Comparison of ENCODE assay signal across 16 cellular contexts in genomic region chr5:177129206-177129605, GRCh38. TPM values are rescaled to one million over a fixed set of nuclear protein-coding genes. Genes with fewer than 3 reads are reported as not detected.
DNase-seq lines count a peak whose midpoint lies in the region; ATAC-seq and TF ChIP-seq lines count a peak whose summit lies in the region.
"Had no signal": no experiment of that assay in that cellular context is flagged by ENCODE, and none has a peak within 500 bp of the region (broad histone marks: within the 10 kb centered on the region; RNA-seq: fewer than 3 reads in every experiment).

No MANE protein-coding gene starts in this region.

- no peaks in the 10 kb centered on the region for H3K27me3 Mint-ChIP-seq in CD8-positive, alpha-beta T cell (ENCODE audit: low read depth)
- H3K27me3 Mint-ChIP-seq in activated CD8-positive, alpha-beta T cell treated with anti-CD3 and anti-CD28 coated beads, Interleukin-2, amount 10 ng/mL, durations not matched to agents 7 days and 5 days (ENCODE audit: low read depth) = no peaks in the 10 kb centered on the region
- H3K27me3 Mint-ChIP-seq in naive thymus-derived CD4-positive, alpha-beta T cell = no peaks in the 10 kb centered on the region
- H3K27me3 Mint-ChIP-seq in immature natural killer cell (ENCODE audit: low read depth in 3 of 3) = peaks cover 2 to 9% (median 4%) of the 10 kb centered on the region in 3 donors

- ATAC-seq in CD8-positive, alpha-beta T cell = no peak
- no peak for ATAC-seq in activated CD8-positive, alpha-beta T cell treated with anti-CD3 and anti-CD28 coated beads, Interleukin-2, amount 10 ng/mL, durations not matched to agents 7 days and 5 days
- no peak for ATAC-seq in naive thymus-derived CD4-positive, alpha-beta T cell
- ATAC-seq: gastrocnemius medialis, WTC11 had no signal

- H3K27ac Mint-ChIP-seq in CD8-positive, alpha-beta T cell = peak overlapping the region; percentile 24
- peak overlapping the region; percentile 68 for H3K27ac Mint-ChIP-seq in activated CD8-positive, alpha-beta T cell treated with anti-CD3 and anti-CD28 coated beads, Interleukin-2, amount 10 ng/mL, durations not matched to agents 7 days and 5 days
- H3K27ac Mint-ChIP-seq in naive thymus-derived CD4-positive, alpha-beta T cell = peak overlapping the region in 8 of 9 donors; percentile 4 to 84 (median 67)
- H3K27ac Mint-ChIP-seq in immature natural killer cell = peak overlapping the region in 1 of 6 donors; percentile 57
- H3K27ac Mint-ChIP-seq: neural progenitor cell, WTC11 had no signal

- no peaks in the 10 kb centered on the region for H3K36me3 Mint-ChIP-seq in CD8-positive, alpha-beta T cell
- no peaks in the 10 kb centered on the region for H3K36me3 Mint-ChIP-seq in activated CD8-positive, alpha-beta T cell treated with anti-CD3 and anti-CD28 coated beads, Interleukin-2, amount 10 ng/mL, durations not matched to agents 7 days and 5 days (ENCODE audit: low read depth)
- H3K36me3 Mint-ChIP-seq in naive thymus-derived CD4-positive, alpha-beta T cell = no peaks in the 10 kb centered on the region
- H3K36me3 Mint-ChIP-seq in immature natural killer cell = no peaks in the 10 kb centered on the region
- H3K36me3 Mint-ChIP-seq: neural progenitor cell, WTC11 had no signal

- H3K27ac ChIP-seq in BLaER1 treated with 17β-estradiol and CSF1 and Interleukin-3, amounts not matched to agents 10 nM and 100 nM = peak overlapping the region in 10 of 11 experiments; percentile 0 to 80 (median 41); a peak in 14 of 22 replicates
- no peak overlapping the region for H3K27ac ChIP-seq in CD8-positive, alpha-beta T cell (ENCODE audit: low read depth, low read length)
- no peak overlapping the region for H3K27ac ChIP-seq in naive thymus-derived CD4-positive, alpha-beta T cell (ENCODE audit: low read depth, low read length)
- H3K27ac ChIP-seq: colonic mucosa, gastrocnemius medialis, neural progenitor cell, Peyer's patch, thoracic aorta had no signal

- TF ChIP-seq CTCF in CD8-positive, alpha-beta T cell (IDR thresholded peaks at IDR 0.05) = no peak

- H3K4me3 Mint-ChIP-seq in CD8-positive, alpha-beta T cell = no peak overlapping the region
- peak overlapping the region; percentile 30 for H3K4me3 Mint-ChIP-seq in activated CD8-positive, alpha-beta T cell treated with anti-CD3 and anti-CD28 coated beads, Interleukin-2, amount 10 ng/mL, durations not matched to agents 7 days and 5 days
- H3K4me3 Mint-ChIP-seq in naive thymus-derived CD4-positive, alpha-beta T cell = peak overlapping the region; percentile 56 to 70 (median 63)
- H3K4me3 Mint-ChIP-seq in immature natural killer cell = no peak overlapping the region
- H3K4me3 Mint-ChIP-seq: neural progenitor cell, WTC11 had no signal

- POLR2A ChIA-PET in CD8-positive, alpha-beta T cell (lab: Charles Lee) = no interaction called here
- POLR2A ChIA-PET in activated CD8-positive, alpha-beta T cell treated with anti-CD3 and anti-CD28 coated beads, Interleukin-2, amount 10 ng/mL, durations not matched to agents 7 days and 5 days (lab: Charles Lee) = no interaction called here
- POLR2A ChIA-PET in naive thymus-derived CD4-positive, alpha-beta T cell (lab: Charles Lee) = interaction anchor here (0.6 to 1.7 kb wide), 2 partner anchors 14 to 463 kb away, joined by 3 to 5 read pairs; no protein-coding TSS in a partner anchor

- no peaks in the 10 kb centered on the region for H4K20me1 ChIP-seq in BLaER1 treated with 17β-estradiol and CSF1 and Interleukin-3, amounts not matched to agents 10 nM and 100 nM

- H3K9me3 Mint-ChIP-seq in CD8-positive, alpha-beta T cell = no peaks in the 10 kb centered on the region
- H3K9me3 Mint-ChIP-seq in activated CD8-positive, alpha-beta T cell treated with anti-CD3 and anti-CD28 coated beads, Interleukin-2, amount 10 ng/mL, durations not matched to agents 7 days and 5 days (ENCODE audit: insufficient read depth) = no peaks in the 10 kb centered on the region
- no peaks in the 10 kb centered on the region for H3K9me3 Mint-ChIP-seq in naive thymus-derived CD4-positive, alpha-beta T cell
- no peaks in the 10 kb centered on the region for H3K9me3 Mint-ChIP-seq in immature natural killer cell
- H3K9me3 Mint-ChIP-seq: neural progenitor cell, WTC11 had no signal

- no peak overlapping the region for H3K4me3 ChIP-seq in BLaER1 treated with 17β-estradiol and CSF1 and Interleukin-3, amounts not matched to agents 10 nM and 100 nM
- no peak overlapping the region for H3K4me3 ChIP-seq in CD8-positive, alpha-beta T cell (ENCODE audit: low read depth, low read length)
- no peak overlapping the region for H3K4me3 ChIP-seq in naive thymus-derived CD4-positive, alpha-beta T cell (ENCODE audit: low read length)
- H3K4me3 ChIP-seq: colonic mucosa, gastrocnemius medialis, neural progenitor cell, Peyer's patch, thoracic aorta had no signal

- peaks cover 23% of the 10 kb centered on the region for H3K4me1 Mint-ChIP-seq in CD8-positive, alpha-beta T cell (ENCODE audit: low read depth)
- H3K4me1 Mint-ChIP-seq in activated CD8-positive, alpha-beta T cell treated with anti-CD3 and anti-CD28 coated beads, Interleukin-2, amount 10 ng/mL, durations not matched to agents 7 days and 5 days (ENCODE audit: low read depth) = peaks cover 32% of the 10 kb centered on the region
- peaks cover 20 to 42% (median 38%) of the 10 kb centered on the region in 7 donors for H3K4me1 Mint-ChIP-seq in naive thymus-derived CD4-positive, alpha-beta T cell
- H3K4me1 Mint-ChIP-seq in immature natural killer cell = peaks cover 0 to 2% of the 10 kb centered on the region in 2 donors

- no peaks in the 10 kb centered on the region for H3K27me3 ChIP-seq in BLaER1 treated with 17β-estradiol and CSF1 and Interleukin-3, amounts not matched to agents 10 nM and 100 nM
- no peaks in the 10 kb centered on the region for H3K27me3 ChIP-seq in CD8-positive, alpha-beta T cell (ENCODE audit: insufficient read depth, low read length)
- no peaks in the 10 kb centered on the region for H3K27me3 ChIP-seq in naive thymus-derived CD4-positive, alpha-beta T cell (ENCODE audit: control insufficient read depth in 2 of 2, insufficient read depth in 2 of 2, low read length in 2 of 2)
- H3K27me3 ChIP-seq: colonic mucosa, gastrocnemius medialis, neural progenitor cell, Peyer's patch had no signal

- CTCF ChIA-PET in CD8-positive, alpha-beta T cell (lab: Charles Lee) = interaction anchor here (11.7 kb wide), 1 partner anchor 15 kb away, joined by 74 read pairs; no protein-coding TSS in a partner anchor
- CTCF ChIA-PET in activated CD8-positive, alpha-beta T cell treated with anti-CD3 and anti-CD28 coated beads, Interleukin-2, amount 10 ng/mL, durations not matched to agents 7 days and 5 days (lab: Charles Lee) = interaction anchor here (1.0 to 2.5 kb wide), 5 partner anchors 11 to 261 kb away, joined by 4 to 21 read pairs (median 5); no protein-coding TSS in a partner anchor
- CTCF ChIA-PET in naive thymus-derived CD4-positive, alpha-beta T cell (lab: Charles Lee) = interaction anchor here (0.8 to 1.5 kb wide), 2 partner anchors 12 to 19 kb away, joined by 3 read pairs; no protein-coding TSS in a partner anchor

- no peaks in the 10 kb centered on the region for H3K9me3 ChIP-seq in BLaER1 treated with 17β-estradiol and CSF1 and Interleukin-3, amounts not matched to agents 10 nM and 100 nM (replicated peaks in 1 of 11)
- no peaks in the 10 kb centered on the region for H3K9me3 ChIP-seq in CD8-positive, alpha-beta T cell (ENCODE audit: low read length)
- no peaks in the 10 kb centered on the region for H3K9me3 ChIP-seq in naive thymus-derived CD4-positive, alpha-beta T cell (ENCODE audit: control insufficient read depth in 2 of 3, low read length in 3 of 3)
- H3K9me3 ChIP-seq: colonic mucosa, gastrocnemius medialis, Peyer's patch, thoracic aorta had no signal

- peak overlapping the region in 2 of 11 experiments; percentile 36 to 56; a peak in 2 of 22 replicates for H3K9ac ChIP-seq in BLaER1 treated with 17β-estradiol and CSF1 and Interleukin-3, amounts not matched to agents 10 nM and 100 nM
- H3K9ac ChIP-seq: neural progenitor cell had no signal

- peaks cover 36 to 43% (median 41%) of the 10 kb centered on the region in 10 experiments for H3K4me1 ChIP-seq in BLaER1 treated with 17β-estradiol and CSF1 and Interleukin-3, amounts not matched to agents 10 nM and 100 nM
- H3K4me1 ChIP-seq in CD8-positive, alpha-beta T cell (ENCODE audit: insufficient read depth, low read length) = peaks cover 20% of the 10 kb centered on the region
- H3K4me1 ChIP-seq in naive thymus-derived CD4-positive, alpha-beta T cell (ENCODE audit: control insufficient read depth in 2 of 2, insufficient read depth in 2 of 2, low read length in 2 of 2) = peaks cover 11 to 23% of the 10 kb centered on the region in 2 donors
- H3K4me1 ChIP-seq: colonic mucosa, gastrocnemius medialis had no signal

- intact Hi-C loops in CD8-positive, alpha-beta T cell (cut with DNase I, micrococcal nuclease) = no loop called here
- intact Hi-C loops in naive thymus-derived CD4-positive, alpha-beta T cell (cut with micrococcal nuclease) = no loop called here

- H3K4me2 ChIP-seq in BLaER1 treated with 17β-estradiol and CSF1 and Interleukin-3, amounts not matched to agents 10 nM and 100 nM = peak overlapping the region; percentile 50 to 84 (median 72)
- H3K4me2 ChIP-seq: neural progenitor cell had no signal

- DNase-seq in CD8-positive, alpha-beta T cell = no peak
- peak; percentile 24 for DNase-seq in activated CD8-positive, alpha-beta T cell treated with anti-CD3 and anti-CD28 coated beads, Interleukin-2, amount 10 ng/mL, durations not matched to agents 7 days and 5 days
- DNase-seq in naive thymus-derived CD4-positive, alpha-beta T cell = no peak
- DNase-seq in immature natural killer cell (no peak), kidney glomerular epithelial cell (lab: John Stamatoyannopoulos, UW) (no peak), T-helper 9 cell (no peak)
- DNase-seq: activated T-cell treated with anti-CD3 and anti-CD28 coated beads for 4 hours, colonic mucosa, gastrocnemius medialis, NCI-H2081, retina had no signal

- H3K36me3 ChIP-seq in BLaER1 treated with 17β-estradiol and CSF1 and Interleukin-3, amounts not matched to agents 10 nM and 100 nM = no peaks in the 10 kb centered on the region
- H3K36me3 ChIP-seq in CD8-positive, alpha-beta T cell (ENCODE audit: insufficient read depth, low read length) = no peaks in the 10 kb centered on the region
- H3K36me3 ChIP-seq in naive thymus-derived CD4-positive, alpha-beta T cell (ENCODE audit: control insufficient read depth in 2 of 3, insufficient read depth in 3 of 3, low read length in 3 of 3) = no peaks in the 10 kb centered on the region
- H3K36me3 ChIP-seq: colonic mucosa, gastrocnemius medialis, neural progenitor cell, Peyer's patch, thoracic aorta had no signal

RNA-seq across cellular contexts. Expression of gene NSD1, which starts 4.4 kb away (rescaled TPM):
- total RNA-seq in CD8-positive, alpha-beta T cell = 10 to 100 TPM; 71.8 to 75.2 TPM
- total RNA-seq in activated CD8-positive, alpha-beta T cell treated with anti-CD3 and anti-CD28 coated beads, Interleukin-2, amount 10 ng/mL, durations not matched to agents 7 days and 5 days = 10 to 100 TPM; 91.8 to 98.4 TPM
- 100 to 1,000 TPM; 105 to 126 (median 117) TPM for total RNA-seq in naive thymus-derived CD4-positive, alpha-beta T cell
- polyA plus RNA-seq in naive thymus-derived CD4-positive, alpha-beta T cell = 10 to 100 TPM; 57.0 to 65.4 TPM
- polyA plus RNA-seq in immature natural killer cell = 10 to 100 TPM; 17.3 to 92.9 (median 19.7) TPM

RNA-seq across cellular contexts. Expression of gene FGFR4, which starts 42.5 kb away (rescaled TPM):
- 1 to 10 TPM; 2.6 TPM for total RNA-seq in CD8-positive, alpha-beta T cell
- 1 to 10 TPM in 1 of 2 experiments, under 1 TPM in 1; 0.53 to 1.9 TPM for total RNA-seq in activated CD8-positive, alpha-beta T cell treated with anti-CD3 and anti-CD28 coated beads, Interleukin-2, amount 10 ng/mL, durations not matched to agents 7 days and 5 days
- total RNA-seq in naive thymus-derived CD4-positive, alpha-beta T cell = 1 to 10 TPM; 1.3 to 3.6 (median 3.1) TPM
- under 1 TPM; 0.20 to 0.40 TPM for polyA plus RNA-seq in naive thymus-derived CD4-positive, alpha-beta T cell
- not detected for polyA plus RNA-seq in immature natural killer cell

Comparison
In these comparisons a context has a peak if more than half of its experiments do, and no peak if none do; other contexts are left out.
1. H3K27ac ChIP-seq: peak in BLaER1 treated with 17β-estradiol and CSF1 and Interleukin-3, amounts not matched to agents 10 nM and 100 nM (10 of 11); none in CD8-positive, alpha-beta T cell (single experiment) and naive thymus-derived CD4-positive, alpha-beta T cell (single experiment).
2. H3K4me3 Mint-ChIP-seq: peak in activated CD8-positive, alpha-beta T cell treated with anti-CD3 and anti-CD28 coated beads, Interleukin-2, amount 10 ng/mL, durations not matched to agents 7 days and 5 days (single experiment) and naive thymus-derived CD4-positive, alpha-beta T cell (10 of 10); none in CD8-positive, alpha-beta T cell (single experiment) and immature natural killer cell (0 of 5).